Comparison of ENCODE assay signal across 21 cellular contexts in genomic region chr21:37227071-37228002, GRCh38. TPM values are rescaled to one million over a fixed set of nuclear protein-coding genes. Genes with fewer than 3 reads are reported as not detected.
A peak's percentile ranks its signal among the peaks of the same experiment; 100 is the strongest.
DNase-seq lines count a peak whose midpoint lies in the region; ATAC-seq and TF ChIP-seq lines count a peak whose summit lies in the region.
"Had no signal": no experiment of that assay in that cellular context is flagged by ENCODE, and none has a peak within 500 bp of the region (broad histone marks: within the 10 kb centered on the region; RNA-seq: fewer than 3 reads in every experiment).

No MANE protein-coding gene starts in this region.

- BruUV-seq in IMR-90 (replicated peaks; lab: Mats Ljungman, UMichigan), result no TSS peak

- H3K27ac ChIP-seq in IMR-90 (ENCODE audit: insufficient read depth, low read length), result no peak overlapping the region
- no peak overlapping the region for H3K27ac ChIP-seq in neural progenitor cell
- H3K27ac ChIP-seq in smooth muscle cell (ENCODE audit: low read depth), result no peak overlapping the region
- H3K27ac ChIP-seq: adrenal gland, breast epithelium, uterus had no signal

- H4K20me1 ChIP-seq in IMR-90 (ENCODE audit: insufficient read depth, low read length) (no peaks in the 10 kb centered on the region), neural progenitor cell (ENCODE audit: low read depth) (no peaks in the 10 kb centered on the region), smooth muscle cell (ENCODE audit: low read depth) (no peaks in the 10 kb centered on the region)

- no peak overlapping the region for H2BK20ac ChIP-seq in IMR-90 (ENCODE audit: low read depth, low read length)

- H3K4me2 ChIP-seq in IMR-90 (ENCODE audit: low read depth, low read length) (no peak overlapping the region), neural progenitor cell (no peak overlapping the region), smooth muscle cell (no peak overlapping the region)

- no peaks in the 10 kb centered on the region for H3K27me3 Mint-ChIP-seq in activated CD8-positive, alpha-beta memory T cell treated with anti-CD3 and anti-CD28 coated beads, Interleukin-2, amount 10 ng/mL, durations not matched to agents 7 days and 5 days
- H3K27me3 Mint-ChIP-seq in central memory CD8-positive, alpha-beta T cell, result no peaks in the 10 kb centered on the region
- H3K27me3 Mint-ChIP-seq in osteocyte (ENCODE audit: unreplicated experiment) (no peaks in the 10 kb centered on the region), neural progenitor cell (ENCODE audit: insufficient read depth, low read depth) (peaks cover 7% of the 10 kb centered on the region)

- no peak overlapping the region for H2AK5ac ChIP-seq in IMR-90 (ENCODE audit: low read depth, low read length)

- WGBS in IMR-90 (ENCODE audit: extremely low coverage in 2 of 2, insufficient read length in 1 of 2), 2 experiments, result 94% methylated on average over 13 of the region's 38 CpGs; no CpG with 5 or more reads in 1 of the 2 experiments
- 96% methylated on average over 38 of the region's 38 CpGs for WGBS in smooth muscle cell (ENCODE audit: low lambda C conversion rate)

- no peaks in the 10 kb centered on the region for H3K79me2 ChIP-seq in neural progenitor cell (ENCODE audit: low read depth)
- no peaks in the 10 kb centered on the region for H3K79me2 ChIP-seq in smooth muscle cell (ENCODE audit: low read depth)

- H3F3A ChIP-seq in neural progenitor cell (ENCODE audit: low read depth) (no peaks in the 10 kb centered on the region), smooth muscle cell (ENCODE audit: low read depth) (no peaks in the 10 kb centered on the region)

- intact Hi-C loops in IMR-90 (cut with micrococcal nuclease), result no loop called here

- H2AFZ ChIP-seq in IMR-90 (replicated peaks; ENCODE audit: low read length, poor library complexity) (no peak overlapping the region), neural progenitor cell (replicated peaks) (no peak overlapping the region), smooth muscle cell (ENCODE audit: low read depth) (no peak overlapping the region)

- H3K79me1 ChIP-seq in IMR-90 (ENCODE audit: low read depth in 1 of 2, low read length in 2 of 2), result peaks cover 13 to 16% of the 10 kb centered on the region in 2 experiments; a peak in 3 of 4 replicates

- no peak overlapping the region for H4K5ac ChIP-seq in IMR-90 (ENCODE audit: low read depth, low read length)

- peaks cover 77% of the 10 kb centered on the region for H3K36me3 Mint-ChIP-seq in activated CD8-positive, alpha-beta memory T cell treated with anti-CD3 and anti-CD28 coated beads, Interleukin-2, amount 10 ng/mL, durations not matched to agents 7 days and 5 days
- peaks cover 24% of the 10 kb centered on the region for H3K36me3 Mint-ChIP-seq in central memory CD8-positive, alpha-beta T cell (ENCODE audit: insufficient read depth)
- peaks cover 66% of the 10 kb centered on the region for H3K36me3 Mint-ChIP-seq in osteocyte (ENCODE audit: unreplicated experiment)
- H3K36me3 Mint-ChIP-seq in neural progenitor cell, result peaks cover 55% of the 10 kb centered on the region

- no peak for TF ChIP-seq CTCF in IMR-90 (conservative IDR thresholded peaks at IDR 0.05; ENCODE audit: low read depth, low read length)
- TF ChIP-seq CTCF in osteocyte (IDR thresholded peaks at IDR 0.05), result no peak
- no peak for TF ChIP-seq CTCF in neural progenitor cell (IDR thresholded peaks at IDR 0.05)
- TF ChIP-seq CTCF in smooth muscle cell (IDR thresholded peaks at IDR 0.05; ENCODE audit: borderline replicate concordance, insufficient read depth, poor library complexity, severe bottlenecking), result no peak

- no peak overlapping the region for H4K8ac ChIP-seq in IMR-90 (ENCODE audit: low read depth in 2 of 2, low read length in 2 of 2)

- H3K36me3 ChIP-seq in IMR-90 (ENCODE audit: control insufficient read depth, insufficient read depth, low read length) (peaks cover 74% of the 10 kb centered on the region), neural progenitor cell (no peaks in the 10 kb centered on the region), smooth muscle cell (ENCODE audit: low read depth) (peaks cover 24% of the 10 kb centered on the region)
- H3K36me3 ChIP-seq: uterus had no signal

- H3K27me3 ChIP-seq in IMR-90 (ENCODE audit: control insufficient read depth, insufficient read depth, low read length) (no peaks in the 10 kb centered on the region), neural progenitor cell (no peaks in the 10 kb centered on the region), smooth muscle cell (ENCODE audit: low read depth) (no peaks in the 10 kb centered on the region)
- H3K27me3 ChIP-seq: adrenal gland, BLaER1, breast epithelium, uterus had no signal

- no peak overlapping the region for H3K4me3 Mint-ChIP-seq in activated CD8-positive, alpha-beta memory T cell treated with anti-CD3 and anti-CD28 coated beads, Interleukin-2, amount 10 ng/mL, durations not matched to agents 7 days and 5 days
- H3K4me3 Mint-ChIP-seq in central memory CD8-positive, alpha-beta T cell, result no peak overlapping the region
- no peak overlapping the region for H3K4me3 Mint-ChIP-seq in osteocyte (ENCODE audit: unreplicated experiment)
- H3K4me3 Mint-ChIP-seq in neural progenitor cell, result no peak overlapping the region

- no peak overlapping the region for H3K56ac ChIP-seq in IMR-90 (ENCODE audit: extremely low read depth, insufficient read depth, low read length)

- TF ChIP-seq POLR2A in IMR-90 (IDR thresholded peaks at IDR 0.05; ENCODE audit: low read depth, low read length), result no peak

- no peak for DNase-seq in activated CD8-positive, alpha-beta memory T cell treated with anti-CD3 and anti-CD28 coated beads, Interleukin-2, amount 10 ng/mL, durations not matched to agents 7 days and 5 days
- DNase-seq in activated CD8-positive, alpha-beta memory T cell treated with anti-CD3 and anti-CD28 coated beads, Interleukin-2, amount 50 U/mL, for 48 hours, result no peak
- DNase-seq in IMR-90 (no peak), osteocyte (ENCODE audit: extremely low spot score, unreplicated experiment) (peak; percentile 75), neural progenitor cell (ENCODE audit: low spot score) (no peak), smooth muscle cell (lab: John Stamatoyannopoulos, UW; ENCODE audit: unreplicated experiment) (no peak)
- DNase-seq in central memory CD8-positive, alpha-beta T cell (ENCODE audit: low spot score in 2 of 2), result no peak
- DNase-seq in activated CD4-positive, CD25-positive, alpha-beta regulatory T cell treated with anti-CD3 and anti-CD28 coated beads, Interleukin-2, amount 50 U/mL, for 72 hours, result no peak
- DNase-seq: activated CD4-positive, alpha-beta T cell treated with anti-CD3 and anti-CD28 coated beads for 1 hour; activated T-cell treated with anti-CD3 and anti-CD28 coated beads for 4 hours; NCI-H1417 treated with DMSO at 0.1 percent for 48 hours; NCI-H2171; NCI-H524 treated with DMSO at 0.1 percent for 48 hours; occipital lobe; retina; RPMI8226; stimulated activated CD8-positive, alpha-beta memory T cell treated with anti-CD3 and anti-CD28 coated beads, Interleukin-4, amount 100 ng/mL, for 48 hours; uterus had no signal

- no peak overlapping the region for H3K18ac ChIP-seq in IMR-90 (ENCODE audit: low read depth, low read length)

- H3K9me3 Mint-ChIP-seq in activated CD8-positive, alpha-beta memory T cell treated with anti-CD3 and anti-CD28 coated beads, Interleukin-2, amount 10 ng/mL, durations not matched to agents 7 days and 5 days (ENCODE audit: low read depth), result no peaks in the 10 kb centered on the region
- H3K9me3 Mint-ChIP-seq in central memory CD8-positive, alpha-beta T cell, result no peaks in the 10 kb centered on the region
- H3K9me3 Mint-ChIP-seq in osteocyte (ENCODE audit: unreplicated experiment), result no peaks in the 10 kb centered on the region
- H3K9me3 Mint-ChIP-seq in neural progenitor cell, result no peaks in the 10 kb centered on the region

- in situ Hi-C loops in IMR-90 (cut with MboI; ENCODE audit: low sequenced_read_pairs), result no loop called here

- POLR2A ChIA-PET in IMR-90 (lab: Charles Lee; ENCODE audit: unreplicated experiment), result no interaction called here

- no peak overlapping the region for H3K9ac ChIP-seq in IMR-90 (ENCODE audit: low read depth, low read length)
- H3K9ac ChIP-seq in neural progenitor cell, result no peak overlapping the region
- no peak overlapping the region for H3K9ac ChIP-seq in smooth muscle cell (ENCODE audit: low read depth)
- H3K9ac ChIP-seq: BLaER1 had no signal

- H2AK9ac ChIP-seq in IMR-90 (replicated peaks; ENCODE audit: low read depth, low read length, poor library complexity), result peak overlapping the region; percentile 50

- H3K9me3 ChIP-seq in IMR-90 (ENCODE audit: control insufficient read depth, insufficient read depth, low read length) (no peaks in the 10 kb centered on the region), neural progenitor cell (ENCODE audit: low read depth) (no peaks in the 10 kb centered on the region), smooth muscle cell (replicated peaks; ENCODE audit: low read depth) (no peaks in the 10 kb centered on the region)
- H3K9me3 ChIP-seq: adrenal gland, breast epithelium, uterus had no signal

- H2BK15ac ChIP-seq in IMR-90 (ENCODE audit: low read depth, low read length), result no peak overlapping the region

- H3K4me3 ChIP-seq in IMR-90 (ENCODE audit: insufficient read depth, low read depth, low read length) (no peak overlapping the region), neural progenitor cell (no peak overlapping the region), smooth muscle cell (no peak overlapping the region)
- H3K4me3 ChIP-seq: adrenal gland, BLaER1, breast epithelium, uterus had no signal

- no peak overlapping the region for H2BK120ac ChIP-seq in IMR-90 (ENCODE audit: low read depth, low read length)

- no peak for TF ChIP-seq RAD21 in IMR-90 (IDR thresholded peaks at IDR 0.05; ENCODE audit: low read length)

- H3K9me1 ChIP-seq in IMR-90 (ENCODE audit: insufficient read depth, low read length), result no peaks in the 10 kb centered on the region; the same call in 1 of the 2 replicates

- CTCF ChIA-PET in activated CD8-positive, alpha-beta memory T cell treated with anti-CD3 and anti-CD28 coated beads, Interleukin-2, amount 10 ng/mL, durations not matched to agents 7 days and 5 days (lab: Charles Lee), result interaction anchor here (1.4 kb wide), 1 partner anchor 144 kb away, joined by 3 read pairs; no protein-coding TSS in a partner anchor
- CTCF ChIA-PET in IMR-90 (lab: Yijun Ruan, JAX), result no interaction called here

- H4K91ac ChIP-seq in IMR-90 (ENCODE audit: insufficient read depth, low read depth, low read length), result no peak overlapping the region

- peak overlapping the region; percentile 95 for H3K27ac Mint-ChIP-seq in activated CD8-positive, alpha-beta memory T cell treated with anti-CD3 and anti-CD28 coated beads, Interleukin-2, amount 10 ng/mL, durations not matched to agents 7 days and 5 days
- H3K27ac Mint-ChIP-seq in central memory CD8-positive, alpha-beta T cell (ENCODE audit: low read depth), result peak overlapping the region; percentile 74
- no peak overlapping the region for H3K27ac Mint-ChIP-seq in osteocyte (ENCODE audit: unreplicated experiment)
- H3K27ac Mint-ChIP-seq in neural progenitor cell, result no peak overlapping the region

- H3K4me1 ChIP-seq in IMR-90 (ENCODE audit: control insufficient read depth, insufficient read depth, low read length), result no peaks in the 10 kb centered on the region
- no peaks in the 10 kb centered on the region for H3K4me1 ChIP-seq in neural progenitor cell
- H3K4me1 ChIP-seq in smooth muscle cell (ENCODE audit: low read depth), result no peaks in the 10 kb centered on the region
- H3K4me1 ChIP-seq: adrenal gland, breast epithelium, uterus had no signal

- no peak overlapping the region for H3K14ac ChIP-seq in IMR-90 (replicated peaks; ENCODE audit: low read depth, low read length)

- no peak for ATAC-seq in activated CD8-positive, alpha-beta memory T cell treated with anti-CD3 and anti-CD28 coated beads, Interleukin-2, amount 10 ng/mL, durations not matched to agents 7 days and 5 days
- ATAC-seq in IMR-90 (ENCODE audit: low read depth), result no peak
- ATAC-seq in central memory CD8-positive, alpha-beta T cell (replicated peaks; ENCODE audit: extremely low read depth, poor library complexity, severe bottlenecking), result no peak

- no peak overlapping the region for H3K4ac ChIP-seq in IMR-90 (ENCODE audit: low read depth, low read length)

- dilution Hi-C loops in IMR-90 (cut with HindIII; ENCODE audit: low sequenced_read_pairs, unreplicated experiment), result no loop called here

- peaks cover 53% of the 10 kb centered on the region for H3K4me1 Mint-ChIP-seq in activated CD8-positive, alpha-beta memory T cell treated with anti-CD3 and anti-CD28 coated beads, Interleukin-2, amount 10 ng/mL, durations not matched to agents 7 days and 5 days
- peaks cover 21% of the 10 kb centered on the region for H3K4me1 Mint-ChIP-seq in central memory CD8-positive, alpha-beta T cell
- H3K4me1 Mint-ChIP-seq in osteocyte (ENCODE audit: unreplicated experiment) (no peaks in the 10 kb centered on the region), neural progenitor cell (no peaks in the 10 kb centered on the region)

- no peak overlapping the region for H2BK5ac ChIP-seq in IMR-90 (ENCODE audit: low read depth, low read length, poor library complexity, severe bottlenecking)

- no peak overlapping the region for H3K23ac ChIP-seq in IMR-90 (ENCODE audit: low read depth, low read length)

RNA-seq across cellular contexts. Expression of gene VPS26C, which starts 39.8 kb away (rescaled TPM):
- 10 to 100 TPM; 83.1 to 94.3 TPM for total RNA-seq in activated CD8-positive, alpha-beta memory T cell treated with anti-CD3 and anti-CD28 coated beads, Interleukin-2, amount 10 ng/mL, durations not matched to agents 7 days and 5 days
- total RNA-seq in IMR-90 (2012; rRNA removed) (30.0 and 36.6 TPM in 2 replicates), osteocyte (50.0 and 51.6 TPM in 2 replicates), neural progenitor cell (ENCODE audit: low replicate concordance) (60.2 and 80.5 TPM in 2 replicates), smooth muscle cell (50.3 and 64.8 TPM in 2 replicates)
- polyA plus RNA-seq in IMR-90 (2012; rRNA removed) (27.0 and 30.0 TPM in 2 replicates), smooth muscle cell (31.7 and 35.4 TPM in 2 replicates)
- polyA plus RNA-seq in IMR-90 (2012; cell fraction: cytosol; rRNA removed), result 16.3 and 24.0 TPM in 2 replicates
- 22.7 and 40.3 TPM in 2 replicates for polyA plus RNA-seq in IMR-90 (2012; cell fraction: nucleus; rRNA removed; ENCODE audit: low replicate concordance)

Comparison
In these comparisons a context has a peak if more than half of its experiments do, and no peak if none do; other contexts are left out.
1. H3K27ac Mint-ChIP-seq: peak in activated CD8-positive, alpha-beta memory T cell treated with anti-CD3 and anti-CD28 coated beads, Interleukin-2, amount 10 ng/mL, durations not matched to agents 7 days and 5 days (single experiment) and central memory CD8-positive, alpha-beta T cell (single experiment); none in osteocyte (single experiment) and neural progenitor cell (single experiment).